In genomic region chr17:82014432-82014831, GRCh38 we compare ENCODE assay signal across 20 cellular contexts. TPM values are rescaled to one million over a fixed set of nuclear protein-coding genes. Genes with fewer than 3 reads are reported as not detected.
DNase-seq lines count a peak whose midpoint lies in the region; ATAC-seq and TF ChIP-seq lines count a peak whose summit lies in the region.
"Had no signal": no experiment of that assay in that cellular context is flagged by ENCODE, and none has a peak within 500 bp of the region (broad histone marks: within the 10 kb centered on the region; RNA-seq: fewer than 3 reads in every experiment).

No MANE protein-coding gene starts in this region.

- peak overlapping the region; percentile 56 for H3K9ac ChIP-seq in BLaER1
- H3K9ac ChIP-seq in mesenchymal stem cell (ENCODE audit: low read length): no peak overlapping the region
- H3K9ac ChIP-seq: KMS-11 had no signal

- no peak overlapping the region for H3K18ac ChIP-seq in mesenchymal stem cell (ENCODE audit: low read depth in 1 of 2, low read length in 2 of 2)

- H2BK15ac ChIP-seq in mesenchymal stem cell (ENCODE audit: low read depth, poor library complexity, severe bottlenecking): no peak overlapping the region

- H2BK5ac ChIP-seq in mesenchymal stem cell (ENCODE audit: low read depth, low read length, poor library complexity, severe bottlenecking): no peak overlapping the region

- no peaks in the 10 kb centered on the region for H3K27me3 Mint-ChIP-seq in T-helper 17 cell
- H3K27me3 Mint-ChIP-seq: activated CD8-positive, alpha-beta memory T cell treated with anti-CD3 and anti-CD28 coated beads, Interleukin-2, amount 10 ng/mL, durations not matched to agents 7 days and 5 days; B cell had no signal

- H3K36me3 ChIP-seq in BLaER1 (peaks cover 23% of the 10 kb centered on the region), mesenchymal stem cell (ENCODE audit: control insufficient read depth in 1 of 2, insufficient read depth in 2 of 2, low read depth in 1 of 2, low read length in 2 of 2) (peaks cover 15 to 84% of the 10 kb centered on the region in 2 experiments)

- H3K14ac ChIP-seq in mesenchymal stem cell (ENCODE audit: low read length in 2 of 2): no peak overlapping the region

- H3K9me3 ChIP-seq in BLaER1 (no peaks in the 10 kb centered on the region), T-helper 17 cell (ENCODE audit: control insufficient read depth, low read length, poor library complexity, severe bottlenecking) (no peaks in the 10 kb centered on the region), mesenchymal stem cell (ENCODE audit: control insufficient read depth, low read length) (no peaks in the 10 kb centered on the region)
- H3K9me3 ChIP-seq: neutrophil had no signal

- peak overlapping the region; percentile 37 for H4K91ac ChIP-seq in mesenchymal stem cell (ENCODE audit: low read length)

- H3K4me1 ChIP-seq in BLaER1: peaks cover 53% of the 10 kb centered on the region
- H3K4me1 ChIP-seq in mesenchymal stem cell (ENCODE audit: control insufficient read depth, insufficient read depth, low read depth, low read length): peaks cover 11% of the 10 kb centered on the region

- H3K4ac ChIP-seq in mesenchymal stem cell (ENCODE audit: low read depth in 1 of 2, low read length in 2 of 2): no peak overlapping the region

- H4K8ac ChIP-seq in mesenchymal stem cell (ENCODE audit: low read length): no peak overlapping the region

- peaks cover 38% of the 10 kb centered on the region for H3K27me3 ChIP-seq in BLaER1
- H3K27me3 ChIP-seq in mesenchymal stem cell (ENCODE audit: control insufficient read depth in 1 of 2, insufficient read depth in 1 of 2, low read length in 2 of 2): no peaks in the 10 kb centered on the region
- H3K27me3 ChIP-seq: neutrophil had no signal

- peak overlapping the region in 1 of 2 experiments; percentile 16 for H2BK12ac ChIP-seq in mesenchymal stem cell (ENCODE audit: low read length in 2 of 2)

- H3K23ac ChIP-seq in mesenchymal stem cell (ENCODE audit: low read length in 2 of 2): no peak overlapping the region

- TF ChIP-seq CTCF in 22Rv1 (IDR thresholded peaks at IDR 0.05): peak; percentile 30

- peaks cover 45% of the 10 kb centered on the region for H4K20me1 ChIP-seq in BLaER1

- no peak overlapping the region for H2BK120ac ChIP-seq in mesenchymal stem cell (ENCODE audit: low read depth, low read length)

- no peaks in the 10 kb centered on the region for H3K36me3 Mint-ChIP-seq in T-helper 17 cell (ENCODE audit: low read depth)

- DNase-seq in T-helper 17 cell (no peak), mesenchymal stem cell (no peak), NCI-H2196 treated with DMSO at 0.1 percent for 48 hours (lab: John Stamatoyannopoulos, UW; ENCODE audit: unreplicated experiment) (no peak)
- DNase-seq in central memory CD4-positive, alpha-beta T cell: no peak
- no peak for DNase-seq in stimulated activated CD4-positive, alpha-beta T cell treated with anti-CD3 and anti-CD28 coated beads, Interleukin-15, amount 100 ng/mL, for 24 hours
- DNase-seq: activated CD4-positive, alpha-beta T cell treated with anti-CD3 and anti-CD28 coated beads for 4 hours; activated CD8-positive, alpha-beta memory T cell treated with anti-CD3 and anti-CD28 coated beads, Interleukin-2, amount 10 ng/mL, durations not matched to agents 7 days and 5 days; activated effector memory CD4-positive, alpha-beta T cell treated with Interleukin-2 at 50 U/mL for 16 hours; Calu3; dermis blood vessel endothelial cell; foreskin fibroblast; NCI-H2029 treated with DMSO at 0.1 percent for 48 hours; NCI-H526; OCI-M1; retina had no signal

- no peak overlapping the region for H2AFZ ChIP-seq in mesenchymal stem cell (ENCODE audit: low read depth, low read length)

- ATAC-seq in T-helper 17 cell: peak; percentile 30
- ATAC-seq: activated CD8-positive, alpha-beta memory T cell treated with anti-CD3 and anti-CD28 coated beads, Interleukin-2, amount 10 ng/mL, durations not matched to agents 7 days and 5 days had no signal

- H3K4me3 ChIP-seq in BLaER1 (no peak overlapping the region), mesenchymal stem cell (ENCODE audit: insufficient read depth in 1 of 2, low read depth in 1 of 2, low read length in 2 of 2) (no peak overlapping the region)

- no peak overlapping the region for H3K27ac ChIP-seq in 22Rv1
- H3K27ac ChIP-seq in BLaER1: peak overlapping the region; percentile 49; the same call in 1 of the 2 replicates
- H3K27ac ChIP-seq in mesenchymal stem cell (ENCODE audit: low read length, poor library complexity, severe bottlenecking): no peak overlapping the region
- H3K27ac ChIP-seq: KMS-11, neutrophil had no signal

- peaks cover 3% of the 10 kb centered on the region for H3K79me1 ChIP-seq in mesenchymal stem cell (replicated peaks; ENCODE audit: low read length, poor library complexity, severe bottlenecking)

- 96% methylated on average over 23 of the region's 23 CpGs for WGBS in mesenchymal stem cell

- no peaks in the 10 kb centered on the region for H3K4me1 Mint-ChIP-seq in T-helper 17 cell
- H3K4me1 Mint-ChIP-seq: B cell had no signal

- no peak overlapping the region for H2AK5ac ChIP-seq in mesenchymal stem cell (ENCODE audit: low read length, severe bottlenecking)

- H3K4me3 Mint-ChIP-seq in T-helper 17 cell: no peak overlapping the region
- H3K4me3 Mint-ChIP-seq: activated CD8-positive, alpha-beta memory T cell treated with anti-CD3 and anti-CD28 coated beads, Interleukin-2, amount 10 ng/mL, durations not matched to agents 7 days and 5 days; B cell had no signal

- H3K27ac Mint-ChIP-seq in T-helper 17 cell: no peak overlapping the region
- H3K27ac Mint-ChIP-seq: activated CD8-positive, alpha-beta memory T cell treated with anti-CD3 and anti-CD28 coated beads, Interleukin-2, amount 10 ng/mL, durations not matched to agents 7 days and 5 days; B cell had no signal

- H3K4me2 ChIP-seq in BLaER1: peak overlapping the region; percentile 85
- no peak overlapping the region for H3K4me2 ChIP-seq in mesenchymal stem cell (ENCODE audit: low read length, poor library complexity, severe bottlenecking)
- H3K4me2 ChIP-seq: KMS-11 had no signal

RNA-seq across cellular contexts. Expression of gene CENPX, which starts 8.2 kb away (rescaled TPM):
- total RNA-seq in T-helper 17 cell: 10 to 100 TPM; 20.9 to 21.1 TPM
- polyA plus RNA-seq in mesenchymal stem cell (2013, experiment 1 of 2): 26.5 TPM
- polyA plus RNA-seq in mesenchymal stem cell (2013, experiment 2 of 2): 26.0 TPM

RNA-seq across cellular contexts. Expression of gene LRRC45, which starts 8.7 kb away (rescaled TPM):
- 10 to 100 TPM; 12.9 to 13.5 TPM for total RNA-seq in T-helper 17 cell
- polyA plus RNA-seq in mesenchymal stem cell (2013, experiment 1 of 2): 4.8 TPM
- polyA plus RNA-seq in mesenchymal stem cell (2013, experiment 2 of 2): 5.2 TPM

RNA-seq across cellular contexts. Expression of gene RAC3, which starts 17.0 kb away (rescaled TPM):
- 1 to 10 TPM; 2.6 to 3.1 TPM for total RNA-seq in T-helper 17 cell
- 33.3 TPM for polyA plus RNA-seq in mesenchymal stem cell (2013, experiment 1 of 2)
- polyA plus RNA-seq in mesenchymal stem cell (2013, experiment 2 of 2): 31.4 TPM

RNA-seq across cellular contexts. Expression of gene DCXR, which starts 23.1 kb away (rescaled TPM):
- 10 to 100 TPM; 55.6 to 77.5 TPM for total RNA-seq in T-helper 17 cell
- polyA plus RNA-seq in mesenchymal stem cell (2013, experiment 1 of 2): 39.7 TPM
- 43.5 TPM for polyA plus RNA-seq in mesenchymal stem cell (2013, experiment 2 of 2)

RNA-seq across cellular contexts. Expression of gene ASPSCR1, which starts 37.0 kb away (rescaled TPM):
- total RNA-seq in T-helper 17 cell: 10 to 100 TPM; 38.1 to 40.1 TPM
- polyA plus RNA-seq in mesenchymal stem cell (2013, experiment 1 of 2): 18.2 TPM
- polyA plus RNA-seq in mesenchymal stem cell (2013, experiment 2 of 2): 18.4 TPM
